Comparison of ENCODE assay signal across 27 cellular contexts in genomic region chr22:42630901-42631602, GRCh38. TPM values are rescaled to one million over a fixed set of nuclear protein-coding genes. Genes with fewer than 3 reads are reported as not detected.
DNase-seq lines count a peak whose midpoint lies in the region; FAIRE-seq and TF ChIP-seq lines count a peak whose summit lies in the region.
"Had no signal": no experiment of that assay in that cellular context is flagged by ENCODE, and none has a peak within 500 bp of the region (broad histone marks: within the 10 kb centered on the region; RNA-seq: fewer than 3 reads in every experiment).

No MANE protein-coding gene starts in this region.

- H3K27ac ChIP-seq in osteoblast (ENCODE audit: low read depth, low read length) = peak overlapping the region; percentile 3
- no peak overlapping the region for H3K27ac ChIP-seq in WERI-Rb-1
- H3K27ac ChIP-seq: body of pancreas had no signal

- peaks cover 100% of the 10 kb centered on the region for H3K36me3 Mint-ChIP-seq in dendritic cell treated with granulocyte-macrophage colony-stimulating factor and Interleukin-4, amounts not matched to agents 40 ng/mL and 50 ng/mL, for 4 days (ENCODE audit: low read depth)
- H3K36me3 Mint-ChIP-seq: activated naive CD8-positive, alpha-beta T cell had no signal

- H3K4me1 ChIP-seq in osteoblast (ENCODE audit: insufficient read depth, low read length) = peaks cover 9% of the 10 kb centered on the region
- H3K4me1 ChIP-seq: body of pancreas had no signal

- peak overlapping the region; percentile 36 for H3K27ac Mint-ChIP-seq in dendritic cell treated with granulocyte-macrophage colony-stimulating factor and Interleukin-4, amounts not matched to agents 40 ng/mL and 50 ng/mL, for 4 days
- H3K27ac Mint-ChIP-seq: activated CD4-positive, alpha-beta T cell treated with anti-CD3 and anti-CD28 coated beads, Interleukin-2, amount 10 ng/mL, durations not matched to agents 24 days and 14 days; activated CD8-positive, alpha-beta memory T cell treated with anti-CD3 and anti-CD28 coated beads, Interleukin-2, amount 10 ng/mL, durations not matched to agents 7 days and 5 days; activated naive CD8-positive, alpha-beta T cell; activated T-helper 1 cell treated with anti-CD3 and anti-CD28 coated beads, Interleukin-12 subunit alpha, Interleukin-12 subunit beta, Interleukin-2, Interleukin-4 antibody, amounts not matched to agents 30 ng/mL and 10 ng/mL and 1 ng/mL, durations not matched to agents 14 hours and 24 hours and 36 hours; nephron progenitor cell; progenitor cell of endocrine pancreas had no signal

- no peak for TF ChIP-seq CTCF in osteoblast (IDR thresholded peaks at IDR 0.05; ENCODE audit: extremely low read depth, low read depth, low read length)
- TF ChIP-seq CTCF in WERI-Rb-1 (IDR thresholded peaks at IDR 0.05; ENCODE audit: low read depth, low read length) = no peak

- no peaks in the 10 kb centered on the region for H3K27me3 Mint-ChIP-seq in dendritic cell treated with granulocyte-macrophage colony-stimulating factor and Interleukin-4, amounts not matched to agents 40 ng/mL and 50 ng/mL, for 4 days
- H3K27me3 Mint-ChIP-seq: activated CD4-positive, alpha-beta T cell treated with anti-CD3 and anti-CD28 coated beads, Interleukin-2, amount 10 ng/mL, durations not matched to agents 24 days and 14 days; activated CD8-positive, alpha-beta memory T cell treated with anti-CD3 and anti-CD28 coated beads, Interleukin-2, amount 10 ng/mL, durations not matched to agents 7 days and 5 days; activated naive CD8-positive, alpha-beta T cell; progenitor cell of endocrine pancreas had no signal

- H3K9me3 Mint-ChIP-seq in dendritic cell treated with granulocyte-macrophage colony-stimulating factor and Interleukin-4, amounts not matched to agents 40 ng/mL and 50 ng/mL, for 4 days = no peaks in the 10 kb centered on the region
- H3K9me3 Mint-ChIP-seq: activated CD4-positive, alpha-beta T cell treated with anti-CD3 and anti-CD28 coated beads, Interleukin-2, amount 10 ng/mL, durations not matched to agents 24 days and 14 days; activated T-helper 1 cell treated with anti-CD3 and anti-CD28 coated beads, Interleukin-12 subunit alpha, Interleukin-12 subunit beta, Interleukin-2, Interleukin-4 antibody, amounts not matched to agents 30 ng/mL and 10 ng/mL and 1 ng/mL, durations not matched to agents 14 hours and 24 hours and 36 hours; nephron progenitor cell had no signal

- no peak overlapping the region for H3K4me3 Mint-ChIP-seq in dendritic cell treated with granulocyte-macrophage colony-stimulating factor and Interleukin-4, amounts not matched to agents 40 ng/mL and 50 ng/mL, for 4 days
- H3K4me3 Mint-ChIP-seq: activated CD4-positive, alpha-beta T cell treated with anti-CD3 and anti-CD28 coated beads, Interleukin-2, amount 10 ng/mL, durations not matched to agents 24 days and 14 days; activated CD8-positive, alpha-beta memory T cell treated with anti-CD3 and anti-CD28 coated beads, Interleukin-2, amount 10 ng/mL, durations not matched to agents 7 days and 5 days; activated naive CD8-positive, alpha-beta T cell; activated T-helper 1 cell treated with anti-CD3 and anti-CD28 coated beads, Interleukin-12 subunit alpha, Interleukin-12 subunit beta, Interleukin-2, Interleukin-4 antibody, amounts not matched to agents 30 ng/mL and 10 ng/mL and 1 ng/mL, durations not matched to agents 14 hours and 24 hours and 36 hours; nephron progenitor cell had no signal

- no peak overlapping the region for H3K4me2 ChIP-seq in osteoblast (ENCODE audit: insufficient read depth, low read length)

- peaks cover 41% of the 10 kb centered on the region for H3K79me2 ChIP-seq in osteoblast (ENCODE audit: insufficient read depth, low read length)

- intact Hi-C loops in dendritic cell treated with granulocyte-macrophage colony-stimulating factor and Interleukin-4, amounts not matched to agents 40 ng/mL and 50 ng/mL, for 4 days (cut with micrococcal nuclease) = no loop called here

- H3K27me3 ChIP-seq in osteoblast (ENCODE audit: insufficient read depth, low read length) (no peaks in the 10 kb centered on the region), WERI-Rb-1 (ENCODE audit: insufficient read depth, low read depth, severe bottlenecking) (no peaks in the 10 kb centered on the region)
- H3K27me3 ChIP-seq: body of pancreas had no signal

- no peak for TF ChIP-seq POLR2A in GM12892 (IDR thresholded peaks at IDR 0.05; ENCODE audit: low read depth, low read length)

- H2AFZ ChIP-seq in osteoblast (ENCODE audit: low read length) = no peak overlapping the region

- no peak overlapping the region for H3K4me3 ChIP-seq in osteoblast (ENCODE audit: insufficient read depth, low read length)
- no peak overlapping the region for H3K4me3 ChIP-seq in WERI-Rb-1 (ENCODE audit: low read depth, low read length)
- H3K4me3 ChIP-seq: body of pancreas, mucosa of descending colon had no signal

- H4K20me1 ChIP-seq in osteoblast (ENCODE audit: insufficient read depth, low read length) = peaks cover 2% of the 10 kb centered on the region

- H3K36me3 ChIP-seq in osteoblast (ENCODE audit: insufficient read depth, low read length) = peaks cover 58% of the 10 kb centered on the region
- H3K36me3 ChIP-seq in WERI-Rb-1 = peaks cover 71% of the 10 kb centered on the region

- no peak for FAIRE-seq in GM12892 (lab: Jason Lieb, UNC)
- FAIRE-seq: colon, islet of Langerhans had no signal

- H3K9me3 ChIP-seq in osteoblast (ENCODE audit: low read depth, low read length) = no peaks in the 10 kb centered on the region
- no peaks in the 10 kb centered on the region for H3K9me3 ChIP-seq in WERI-Rb-1 (ENCODE audit: severe bottlenecking)
- H3K9me3 ChIP-seq: body of pancreas, mucosa of descending colon had no signal

- H3K4me1 Mint-ChIP-seq in dendritic cell treated with granulocyte-macrophage colony-stimulating factor and Interleukin-4, amounts not matched to agents 40 ng/mL and 50 ng/mL, for 4 days (ENCODE audit: low read depth) = peaks cover 11% of the 10 kb centered on the region
- H3K4me1 Mint-ChIP-seq: activated CD4-positive, alpha-beta T cell treated with anti-CD3 and anti-CD28 coated beads, Interleukin-2, amount 10 ng/mL, durations not matched to agents 24 days and 14 days; activated CD8-positive, alpha-beta memory T cell treated with anti-CD3 and anti-CD28 coated beads, Interleukin-2, amount 10 ng/mL, durations not matched to agents 7 days and 5 days; nephron progenitor cell had no signal

- peak; percentile 20 for DNase-seq in GM12892 (ENCODE audit: insufficient read length)
- peak; percentile 47 for DNase-seq in RPMI7951 (ENCODE audit: low read depth)
- peak; percentile 94 for DNase-seq in osteoblast (ENCODE audit: insufficient read length, low spot score, missing footprints)
- no peak for DNase-seq in WERI-Rb-1
- DNase-seq in effector CD8-positive, alpha-beta T cell (lab: John Stamatoyannopoulos, UW) = no peak
- DNase-seq in iPS-NIHi7 (ENCODE audit: extremely low spot score) = no peak
- DNase-seq in activated gamma-delta T cell treated with Interleukin-2 at 50 U/mL for 16 hours = no peak
- DNase-seq: activated CD4-positive, alpha-beta T cell treated with anti-CD3 and anti-CD28 coated beads, Interleukin-2, amount 10 ng/mL, durations not matched to agents 24 days and 14 days; activated CD8-positive, alpha-beta memory T cell treated with anti-CD3 and anti-CD28 coated beads, Interleukin-2, amount 10 ng/mL, durations not matched to agents 7 days and 5 days; body of pancreas; C1 segment of cervical spinal cord; Calu3; HCEC 1CT; Kasumi-1; mucosa of descending colon; NCI-H1930; NCI-H82; nephron progenitor cell; substantia nigra; T-helper 1 cell had no signal

RNA-seq across cellular contexts. Expression of gene ATP5MGL, which starts 9.3 kb away (rescaled TPM):
- not detected for polyA plus RNA-seq in GM12892 (2012; ENCODE audit: missing spikeins)
- total RNA-seq in RPMI7951 (2014; rRNA removed; shearing (Covaris generic)) = not detected in 2 replicates
- 0.72 and 1.2 TPM in 2 replicates for total RNA-seq in osteoblast
- total RNA-seq: body of pancreas had no signal
- polyA plus RNA-seq: urinary bladder had no signal

RNA-seq across cellular contexts. Expression of gene POLDIP3, which starts 16.4 kb away (rescaled TPM):
- polyA plus RNA-seq in GM12892 (2012; ENCODE audit: missing spikeins) = 40.0 TPM
- 20.7 and 23.1 TPM in 2 replicates for total RNA-seq in RPMI7951 (2014; rRNA removed; shearing (Covaris generic))
- total RNA-seq in osteoblast = 21.2 and 22.4 TPM in 2 replicates

RNA-seq across cellular contexts. Expression of gene CYB5R3, which starts 18.1 kb away (rescaled TPM):
- 49.7 TPM for polyA plus RNA-seq in GM12892 (2012; ENCODE audit: missing spikeins)
- total RNA-seq in RPMI7951 (2014; rRNA removed; shearing (Covaris generic)) = 65.2 and 65.6 TPM in 2 replicates
- total RNA-seq in osteoblast = 84.3 and 86.9 TPM in 2 replicates

Comparison
In these comparisons a context has a peak if more than half of its experiments do, and no peak if none do; other contexts are left out.
1. DNase-seq: peak in GM12892 (single experiment), RPMI7951 (single experiment) and osteoblast (single experiment); none in WERI-Rb-1 (single experiment), effector CD8-positive, alpha-beta T cell (single experiment), iPS-NIHi7 (single experiment) and activated gamma-delta T cell treated with Interleukin-2 at 50 U/mL for 16 hours (single experiment).